ENCODE assay signal across 18 cellular contexts in genomic region chr2:98648451-98648850, GRCh38. TPM values are rescaled to one million over a fixed set of nuclear protein-coding genes. Genes with fewer than 3 reads are reported as not detected.
DNase-seq lines count a peak whose midpoint lies in the region; ATAC-seq and TF ChIP-seq lines count a peak whose summit lies in the region.
"Had no signal": no experiment of that assay in that cellular context is flagged by ENCODE, and none has a peak within 500 bp of the region (broad histone marks: within the 10 kb centered on the region; RNA-seq: fewer than 3 reads in every experiment).

No MANE protein-coding gene starts in this region.

- no peaks in the 10 kb centered on the region for H3K9me3 ChIP-seq in T-helper 17 cell (ENCODE audit: control insufficient read depth, low read length, poor library complexity, severe bottlenecking)

- peaks cover 32% of the 10 kb centered on the region for H3K36me3 Mint-ChIP-seq in natural killer cell
- H3K36me3 Mint-ChIP-seq in natural killer cell treated with Interleukin-12 subunit alpha and Interleukin-12 subunit beta and Interleukin-15 and Interleukin-18, amount 100 ng/mL, for 72 hours: peaks cover 12% of the 10 kb centered on the region
- H3K36me3 Mint-ChIP-seq in T-helper 17 cell (ENCODE audit: low read depth): peaks cover 13% of the 10 kb centered on the region

- H3K27me3 Mint-ChIP-seq in natural killer cell (ENCODE audit: low read depth in 2 of 2) (no peaks in the 10 kb centered on the region), T-helper 17 cell (no peaks in the 10 kb centered on the region)
- H3K27me3 Mint-ChIP-seq in natural killer cell treated with Interleukin-12 subunit alpha and Interleukin-12 subunit beta and Interleukin-15 and Interleukin-18, amount 100 ng/mL, for 72 hours: no peaks in the 10 kb centered on the region

- ATAC-seq in natural killer cell (no peak), T-helper 17 cell (no peak)
- ATAC-seq in natural killer cell treated with Interleukin-12 subunit alpha and Interleukin-12 subunit beta and Interleukin-15 and Interleukin-18, amount 100 ng/mL, for 72 hours: no peak

- H3K27ac Mint-ChIP-seq in natural killer cell (peak overlapping the region; percentile 83 to 90), T-helper 17 cell (peak overlapping the region; percentile 94)
- peak overlapping the region in 1 of 2 donors; percentile 97 for H3K27ac Mint-ChIP-seq in natural killer cell treated with Interleukin-12 subunit alpha and Interleukin-12 subunit beta and Interleukin-15 and Interleukin-18, amount 100 ng/mL, for 72 hours

- in situ Hi-C loops in GM13977 (cut with MboI; ENCODE audit: low pct_unique_long_range_greater_than_20kb, low sequenced_read_pairs, unreplicated experiment): loop anchor here (25.0 kb wide), 1 partner anchor 414 kb away; no protein-coding TSS in a partner anchor

- H3K4me3 Mint-ChIP-seq in natural killer cell (no peak overlapping the region), T-helper 17 cell (no peak overlapping the region)
- H3K4me3 Mint-ChIP-seq in natural killer cell treated with Interleukin-12 subunit alpha and Interleukin-12 subunit beta and Interleukin-15 and Interleukin-18, amount 100 ng/mL, for 72 hours: no peak overlapping the region

- peaks cover 0 to 2% of the 10 kb centered on the region in 2 donors for H3K9me3 Mint-ChIP-seq in natural killer cell
- H3K9me3 Mint-ChIP-seq in natural killer cell treated with Interleukin-12 subunit alpha and Interleukin-12 subunit beta and Interleukin-15 and Interleukin-18, amount 100 ng/mL, for 72 hours: no peaks in the 10 kb centered on the region

- peaks cover 44 to 45% of the 10 kb centered on the region in 2 donors for H3K4me1 Mint-ChIP-seq in natural killer cell
- H3K4me1 Mint-ChIP-seq in natural killer cell treated with Interleukin-12 subunit alpha and Interleukin-12 subunit beta and Interleukin-15 and Interleukin-18, amount 100 ng/mL, for 72 hours (ENCODE audit: low read depth in 2 of 2): peaks cover 35 to 51% of the 10 kb centered on the region in 2 donors
- peaks cover 43% of the 10 kb centered on the region for H3K4me1 Mint-ChIP-seq in T-helper 17 cell

- no peak for TF ChIP-seq CTCF in natural killer cell (IDR thresholded peaks at IDR 0.05)
- TF ChIP-seq CTCF in GM13977 (IDR thresholded peaks at IDR 0.05; ENCODE audit: extremely low read depth, insufficient read depth, missing control alignments): no peak

- DNase-seq in natural killer cell: no peak
- no peak for DNase-seq in natural killer cell treated with Interleukin-12 subunit alpha and Interleukin-12 subunit beta and Interleukin-15 and Interleukin-18, amount 100 ng/mL, for 72 hours (ENCODE audit: low spot score)
- DNase-seq in T-helper 17 cell: no peak
- peak; percentile 21 for DNase-seq in left kidney (ENCODE audit: low read depth, low spot score)
- DNase-seq in NCI-H2227 treated with DMSO at 0.1 percent for 48 hours (lab: John Stamatoyannopoulos, UW): no peak
- no peak for DNase-seq in GM13977 (ENCODE audit: low spot score)
- DNase-seq in activated CD4-positive, CD25-positive, alpha-beta regulatory T cell (lab: John Stamatoyannopoulos, UW): no peak
- DNase-seq in NCI-H187 treated with DMSO at 0.1 percent for 48 hours (lab: John Stamatoyannopoulos, UW): no peak
- DNase-seq: C1 segment of cervical spinal cord, COR-L47, GOT3, MM.1S, NCI-H1092, NCI-H146, NCI-H2081, NCI-H510A, NCI-H774, Right ventricle myocardium superior had no signal

- intact Hi-C loops in natural killer cell (cut with micrococcal nuclease): no loop called here

RNA-seq across cellular contexts. Expression of gene UNC50, which starts 40.1 kb away (rescaled TPM):
- total RNA-seq in natural killer cell: 10 to 100 TPM; 30.8 to 40.5 (median 32.1) TPM
- total RNA-seq in natural killer cell treated with Interleukin-12 subunit alpha and Interleukin-12 subunit beta and Interleukin-15 and Interleukin-18, amount 100 ng/mL, for 72 hours: 10 to 100 TPM; 29.6 to 31.8 TPM
- 10 to 100 TPM; 12.0 to 14.8 TPM for total RNA-seq in T-helper 17 cell

RNA-seq across cellular contexts. Expression of gene COA5, which starts 40.1 kb away (rescaled TPM):
- total RNA-seq in natural killer cell (10 to 100 TPM; 27.4 to 39.6 (median 36.1) TPM), T-helper 17 cell (10 to 100 TPM; 20.0 to 20.7 TPM)
- 10 to 100 TPM; 16.6 to 21.4 TPM for total RNA-seq in natural killer cell treated with Interleukin-12 subunit alpha and Interleukin-12 subunit beta and Interleukin-15 and Interleukin-18, amount 100 ng/mL, for 72 hours
